1 cellular context compared by ENCODE assay signal in genomic region chr20:47669157-47669425, GRCh38.
TF ChIP-seq lines count a peak whose summit lies in the region.

No MANE protein-coding gene starts in this region.

TF ChIP-seq in GM23338, 12 proteins besides CTCF, POLR2A, EP300 and RAD21 (continued from another document):
- TF ChIP-seq REST (IDR thresholded peaks at IDR 0.05; ENCODE audit: unreplicated experiment) (no peak), JUNB (IDR thresholded peaks at IDR 0.05; ENCODE audit: unreplicated experiment) (no peak)
